1 cellular context compared by ENCODE assay signal in the genomic region with DNA sequence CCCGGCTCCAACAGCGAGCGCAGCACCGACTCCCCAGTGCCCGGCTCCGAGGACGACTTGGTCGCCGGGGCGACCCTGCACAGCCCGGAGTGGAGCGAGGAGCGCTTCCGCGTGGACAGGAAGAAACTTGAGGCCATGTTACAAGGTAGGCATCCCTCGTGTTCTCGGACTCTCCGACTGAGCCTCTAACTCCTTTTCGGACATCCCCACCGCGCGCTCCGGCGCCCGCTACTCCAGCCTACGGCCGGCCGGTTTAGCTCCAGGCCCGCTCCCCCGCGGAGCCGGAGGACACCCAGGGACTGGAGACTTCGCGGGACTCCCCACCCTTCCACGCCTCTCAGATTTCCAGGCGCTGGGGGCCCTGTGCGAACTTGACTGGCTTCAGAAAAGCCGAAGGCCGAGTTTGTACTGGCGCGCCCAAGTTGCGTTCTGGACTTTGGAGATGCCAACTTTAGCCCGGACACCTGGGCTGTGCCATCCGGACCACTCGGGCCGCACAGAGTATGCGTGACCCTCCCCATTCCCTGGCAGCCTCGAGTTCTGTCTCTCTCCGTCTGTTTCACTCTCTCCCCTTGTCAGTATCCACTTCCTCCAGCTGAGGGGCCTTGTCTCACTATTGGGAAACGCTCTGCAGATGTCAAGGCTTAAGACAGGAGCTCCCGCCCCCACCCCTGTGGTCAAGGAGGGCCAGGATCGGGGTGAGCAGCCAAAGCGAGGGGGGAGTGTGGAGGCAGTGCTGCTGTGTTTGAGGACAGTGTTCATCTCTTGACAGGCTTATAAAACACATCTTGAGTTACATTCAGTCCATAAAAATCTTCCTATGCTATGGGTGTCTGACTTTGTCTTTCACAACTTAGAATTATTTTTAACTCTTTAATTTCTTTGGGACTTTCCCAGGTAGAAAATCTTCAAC.
TF ChIP-seq lines count a peak whose summit lies in the region.

No MANE protein-coding gene starts in this region.

TF ChIP-seq in H1, 55 proteins besides CTCF, POLR2A, EP300 and RAD21 (continued from another document):
- TF ChIP-seq SIN3A (conservative IDR thresholded peaks at IDR 0.05 in 1 of 2, IDR thresholded peaks at IDR 0.05 in 1 of 2; ENCODE audit: low read depth in 1 of 2, low read length in 2 of 2): 0 out of 4 replicates have a peak, but pooled peaks have one; percentile 48 to 64
- TF ChIP-seq FOSL1 (IDR thresholded peaks at IDR 0.05; ENCODE audit: insufficient read depth, low read depth, low read length): no peak
- TF ChIP-seq BACH1 (IDR thresholded peaks at IDR 0.05; ENCODE audit: low read length): no peak
- TF ChIP-seq EZH2 (IDR thresholded peaks at IDR 0.05; ENCODE audit: low read depth, low read length, severe bottlenecking): peak; percentile 68
- no peak for TF ChIP-seq POLR2AphosphoS5 (IDR thresholded peaks at IDR 0.05; ENCODE audit: low read depth, low read length)
- TF ChIP-seq, protein P1, sequence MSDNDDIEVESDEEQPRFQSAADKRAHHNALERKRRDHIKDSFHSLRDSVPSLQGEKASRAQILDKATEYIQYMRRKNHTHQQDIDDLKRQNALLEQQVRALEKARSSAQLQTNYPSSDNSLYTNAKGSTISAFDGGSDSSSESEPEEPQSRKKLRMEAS (IDR thresholded peaks at IDR 0.05): peak; percentile 59
- TF ChIP-seq, protein P2, sequence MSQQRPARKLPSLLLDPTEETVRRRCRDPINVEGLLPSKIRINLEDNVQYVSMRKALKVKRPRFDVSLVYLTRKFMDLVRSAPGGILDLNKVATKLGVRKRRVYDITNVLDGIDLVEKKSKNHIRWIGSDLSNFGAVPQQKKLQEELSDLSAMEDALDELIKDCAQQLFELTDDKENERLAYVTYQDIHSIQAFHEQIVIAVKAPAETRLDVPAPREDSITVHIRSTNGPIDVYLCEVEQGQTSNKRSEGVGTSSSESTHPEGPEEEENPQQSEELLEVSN (IDR thresholded peaks at IDR 0.05): peak; percentile 18; the same call in 1 of the 2 replicates
- TF ChIP-seq POU5F1 (IDR thresholded peaks at IDR 0.05; ENCODE audit: low read depth, low read length): no peak
- TF ChIP-seq TBP (IDR thresholded peaks at IDR 0.05; ENCODE audit: low read depth, low read length): no peak
- 0 out of 2 replicates have a peak, but pooled peaks have one; percentile 39 for TF ChIP-seq CEBPB (IDR thresholded peaks at IDR 0.05; ENCODE audit: low read depth, low read length)
- TF ChIP-seq, protein P3, sequence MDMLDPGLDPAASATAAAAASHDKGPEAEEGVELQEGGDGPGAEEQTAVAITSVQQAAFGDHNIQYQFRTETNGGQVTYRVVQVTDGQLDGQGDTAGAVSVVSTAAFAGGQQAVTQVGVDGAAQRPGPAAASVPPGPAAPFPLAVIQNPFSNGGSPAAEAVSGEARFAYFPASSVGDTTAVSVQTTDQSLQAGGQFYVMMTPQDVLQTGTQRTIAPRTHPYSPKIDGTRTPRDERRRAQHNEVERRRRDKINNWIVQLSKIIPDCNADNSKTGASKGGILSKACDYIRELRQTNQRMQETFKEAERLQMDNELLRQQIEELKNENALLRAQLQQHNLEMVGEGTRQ (IDR thresholded peaks at IDR 0.05; ENCODE audit: low read length): no peak
- peak; percentile 72 for TF ChIP-seq SUZ12 (IDR thresholded peaks at IDR 0.05; ENCODE audit: low read length)
- TF ChIP-seq CHD2 (IDR thresholded peaks at IDR 0.05; ENCODE audit: low read length): no peak
- no peak for TF ChIP-seq SAP30 (IDR thresholded peaks at IDR 0.05; ENCODE audit: insufficient read depth, insufficient replicate concordance, low read length)
- TF ChIP-seq HDAC2 (IDR thresholded peaks at IDR 0.05; ENCODE audit: borderline replicate concordance in 1 of 2, low read depth in 2 of 2, low read length in 2 of 2): 0 out of 4 replicates have a peak, but pooled peaks of 1 of the 2 experiments have one; percentile 43
- peak; percentile 35 for TF ChIP-seq ASH2L (IDR thresholded peaks at IDR 0.05; ENCODE audit: low read length)
- TF ChIP-seq SRF (IDR thresholded peaks at IDR 0.05; ENCODE audit: low read depth, low read length): no peak
